ENCODE assay signal across 20 cellular contexts in the genomic region with DNA sequence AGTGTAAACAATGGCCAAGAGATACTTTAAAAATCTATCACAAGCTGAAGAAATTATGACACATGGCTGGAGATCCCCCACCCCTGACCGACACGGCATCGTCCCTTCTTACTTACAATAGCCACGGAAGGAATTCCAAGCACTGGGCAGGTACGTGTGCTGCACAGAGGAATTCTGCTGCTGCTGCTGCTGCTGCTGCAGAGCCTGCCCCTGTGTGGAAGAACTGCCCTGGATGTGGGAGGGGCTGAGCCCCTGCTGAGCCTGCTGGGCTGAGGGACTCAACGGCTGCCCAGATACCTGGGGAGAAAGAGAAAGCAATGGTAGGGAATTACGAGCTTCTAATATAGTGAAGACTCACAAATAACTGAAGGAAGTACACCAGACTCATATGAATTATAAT.
"Had no signal": no experiment of that assay in that cellular context is flagged by ENCODE, and none has a peak within 500 bp of the region (broad histone marks: within the 10 kb centered on the region; RNA-seq: fewer than 3 reads in every experiment).

No MANE protein-coding gene starts in this region.

- H3K4me3 ChIP-seq: esophagus squamous epithelium, gastrocnemius medialis, lung, pancreas, tibial artery, uterus had no signal

- H3K27me3 Mint-ChIP-seq: activated CD4-positive, alpha-beta memory T cell treated with anti-CD3 and anti-CD28 coated beads for 36 hours; activated naive CD8-positive, alpha-beta T cell treated with anti-CD3 and anti-CD28 coated beads for 36 hours; effector memory CD8-positive, alpha-beta T cell; naive thymus-derived CD4-positive, alpha-beta T cell; stimulated activated naive CD8-positive, alpha-beta T cell treated with anti-CD3 and anti-CD28 coated beads, Interleukin-15, amount 100 ng/mL, for 72 hours; T-helper 17 cell had no signal

- H3K9me3 Mint-ChIP-seq: activated CD4-positive, alpha-beta memory T cell treated with anti-CD3 and anti-CD28 coated beads for 36 hours; activated naive CD8-positive, alpha-beta T cell treated with anti-CD3 and anti-CD28 coated beads for 36 hours; effector memory CD8-positive, alpha-beta T cell; naive thymus-derived CD4-positive, alpha-beta T cell; stimulated activated naive CD8-positive, alpha-beta T cell treated with anti-CD3 and anti-CD28 coated beads, Interleukin-15, amount 100 ng/mL, for 72 hours had no signal

- H3K4me3 Mint-ChIP-seq: activated CD4-positive, alpha-beta memory T cell treated with anti-CD3 and anti-CD28 coated beads for 36 hours; activated naive CD8-positive, alpha-beta T cell treated with anti-CD3 and anti-CD28 coated beads for 36 hours; effector memory CD8-positive, alpha-beta T cell; naive thymus-derived CD4-positive, alpha-beta T cell; stimulated activated naive CD8-positive, alpha-beta T cell treated with anti-CD3 and anti-CD28 coated beads, Interleukin-15, amount 100 ng/mL, for 72 hours; T-helper 17 cell had no signal

- H3K9me3 ChIP-seq: esophagus squamous epithelium, gastrocnemius medialis, pancreas, tibial artery, uterus had no signal

- ATAC-seq: effector memory CD8-positive, alpha-beta T cell; gastrocnemius medialis; naive thymus-derived CD4-positive, alpha-beta T cell; pancreas; right cardiac atrium; stimulated activated naive CD8-positive, alpha-beta T cell treated with anti-CD3 and anti-CD28 coated beads, Interleukin-15, amount 100 ng/mL, for 72 hours; T-helper 17 cell had no signal

- H3K27ac ChIP-seq: esophagus squamous epithelium, gastrocnemius medialis, pancreas, tibial artery, uterus had no signal

- DNase-seq: activated CD4-positive, alpha-beta memory T cell treated with anti-CD3 and anti-CD28 coated beads for 36 hours; activated CD4-positive, alpha-beta T cell treated with anti-CD3 and anti-CD28 coated beads for 48 hours; activated naive CD4-positive, alpha-beta T cell treated with Interleukin-2 at 50 U/mL for 16 hours; activated naive CD8-positive, alpha-beta T cell treated with anti-CD3 and anti-CD28 coated beads for 36 hours; activated T-cell treated with anti-CD3 and anti-CD28 coated beads, Interleukin-2, amount 50 U/mL, for 48 hours; central memory CD4-positive, alpha-beta T cell; effector memory CD8-positive, alpha-beta T cell; esophagus squamous epithelium; gastrocnemius medialis; hippocampal formation; naive thymus-derived CD4-positive, alpha-beta T cell; pancreas; right cardiac atrium; stimulated activated CD4-positive, alpha-beta T cell treated with anti-CD3 and anti-CD28 coated beads, Interleukin-12 subunit alpha, Interleukin-12 subunit beta, amount 100 ng/mL, for 4 hours; stimulated activated CD4-positive, alpha-beta T cell treated with anti-CD3 and anti-CD28 coated beads, Interleukin-4, amount 100 ng/mL, for 4 hours; stimulated activated naive CD8-positive, alpha-beta T cell treated with anti-CD3 and anti-CD28 coated beads, Interleukin-15, amount 100 ng/mL, for 72 hours; T-helper 17 cell; tibial artery; uterus had no signal

- H3K4me1 ChIP-seq: esophagus squamous epithelium, gastrocnemius medialis, pancreas, tibial artery, uterus had no signal

- H3K27me3 ChIP-seq: esophagus squamous epithelium, gastrocnemius medialis, pancreas, tibial artery, uterus had no signal

- H3K36me3 ChIP-seq: uterus had no signal

- H3K27ac Mint-ChIP-seq: activated CD4-positive, alpha-beta memory T cell treated with anti-CD3 and anti-CD28 coated beads for 36 hours; activated naive CD8-positive, alpha-beta T cell treated with anti-CD3 and anti-CD28 coated beads for 36 hours; effector memory CD8-positive, alpha-beta T cell; stimulated activated naive CD8-positive, alpha-beta T cell treated with anti-CD3 and anti-CD28 coated beads, Interleukin-15, amount 100 ng/mL, for 72 hours; T-helper 17 cell had no signal
